ENCODE assay signal across 13 cellular contexts in the genomic region with DNA sequence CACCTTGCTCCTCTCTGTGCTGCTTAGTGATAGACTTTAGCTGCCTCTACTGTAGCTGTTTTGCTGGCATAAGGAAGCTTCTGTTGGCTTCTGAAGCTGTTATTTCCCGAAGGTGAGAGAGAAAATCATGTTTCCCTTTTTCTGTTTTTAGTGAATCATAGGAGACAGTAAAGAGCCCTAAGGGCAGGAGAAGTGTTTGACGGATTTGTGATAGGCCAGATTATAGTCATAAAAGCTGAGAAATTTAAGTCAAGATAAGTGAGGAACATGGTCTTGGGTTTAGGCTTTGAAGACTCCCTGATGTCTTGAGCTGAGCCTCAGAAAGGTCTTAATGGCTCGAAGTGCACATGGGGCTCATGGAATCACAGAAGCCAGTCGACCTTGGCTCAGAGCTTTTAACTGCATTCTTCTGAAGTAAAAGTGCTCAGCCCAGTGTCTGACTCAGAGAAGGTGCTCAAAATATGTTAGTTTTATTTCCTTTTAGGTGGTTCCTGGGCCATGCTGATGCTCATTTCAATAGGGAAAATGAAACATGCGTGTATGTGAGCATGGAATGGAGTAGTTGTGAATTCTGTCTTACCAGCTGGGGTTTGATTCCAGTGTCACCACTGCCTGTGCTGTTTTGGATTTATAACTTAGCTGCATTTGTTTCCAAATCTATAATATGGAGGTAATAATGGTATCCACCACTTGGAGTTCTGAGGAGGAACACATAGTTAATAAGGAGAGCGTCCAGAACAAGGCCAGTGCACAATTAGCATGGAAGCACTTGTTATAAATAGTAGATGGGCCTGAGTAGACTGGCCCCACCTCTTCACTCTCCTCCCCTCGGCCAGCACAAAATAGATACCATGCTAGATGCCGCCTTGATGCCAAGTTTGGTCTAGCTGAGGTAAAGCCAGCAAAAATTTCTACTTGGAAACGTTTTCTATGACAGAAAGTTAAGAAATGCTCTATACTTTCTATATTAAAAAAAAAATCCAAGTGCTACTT.
DNase-seq lines count a peak whose midpoint lies in the region; ATAC-seq, FAIRE-seq and TF ChIP-seq lines count a peak whose summit lies in the region.
"Had no signal": no experiment of that assay in that cellular context is flagged by ENCODE, and none has a peak within 500 bp of the region (broad histone marks: within the 10 kb centered on the region; RNA-seq: fewer than 3 reads in every experiment).

No MANE protein-coding gene starts in this region.

- H3K4me2 ChIP-seq in A549 (peak overlapping the region; percentile 21), astrocyte (ENCODE audit: low read length) (no peak overlapping the region)

- DNase-seq in A549 (ENCODE audit: low read depth in 1 of 2, low spot score in 1 of 2) (peak in 1 of 2 experiments; percentile 7), astrocyte (ENCODE audit: low read depth) (peak; percentile 26), left ventricle myocardium inferior (no peak), ovary (no peak), head of caudate nucleus (no peak), erythroblast (lab: John Stamatoyannopoulos, UW) (no peak)
- DNase-seq in stimulated activated effector memory CD8-positive, alpha-beta T cell treated with anti-CD3 and anti-CD28 coated beads, Interleukin-12 subunit alpha, Interleukin-12 subunit beta, amount 100 ng/mL, for 72 hours (ENCODE audit: low spot score in 2 of 2): no peak
- DNase-seq: activated CD8-positive, alpha-beta memory T cell treated with anti-CD3 and anti-CD28 coated beads, Interleukin-2, amount 50 U/mL, for 4 hours; NCI-H1694; NCI-H526; tibial artery had no signal

- H3K36me3 ChIP-seq in astrocyte (ENCODE audit: insufficient read depth, low read length) (no peaks in the 10 kb centered on the region), left ventricle myocardium inferior (no peaks in the 10 kb centered on the region), ovary (no peaks in the 10 kb centered on the region)
- H3K36me3 ChIP-seq: tibial artery had no signal

- H3K4me3 ChIP-seq in A549: no peak overlapping the region
- H3K4me3 ChIP-seq in astrocyte (ENCODE audit: insufficient read depth, low read depth, low read length): no peak overlapping the region
- no peak overlapping the region for H3K4me3 ChIP-seq in left ventricle myocardium inferior
- no peak overlapping the region for H3K4me3 ChIP-seq in ovary
- H3K4me3 ChIP-seq: tibial artery had no signal

- no peak; a peak in 2 of 6 replicates for ATAC-seq in A549
- ATAC-seq in stimulated activated effector memory CD8-positive, alpha-beta T cell treated with anti-CD3 and anti-CD28 coated beads, Interleukin-12 subunit alpha, Interleukin-12 subunit beta, amount 100 ng/mL, for 72 hours: no peak
- no peak for ATAC-seq in HG02623 (IDR thresholded peaks at IDR 0.05; ENCODE audit: unreplicated experiment)

- H3K4me3 Mint-ChIP-seq in astrocyte (ENCODE audit: unreplicated experiment): no peak overlapping the region
- no peak overlapping the region for H3K4me3 Mint-ChIP-seq in stimulated activated effector memory CD8-positive, alpha-beta T cell treated with anti-CD3 and anti-CD28 coated beads, Interleukin-12 subunit alpha, Interleukin-12 subunit beta, amount 100 ng/mL, for 72 hours
- H3K4me3 Mint-ChIP-seq: activated naive CD8-positive, alpha-beta T cell had no signal

- TF ChIP-seq RAD21 in A549 (conservative IDR thresholded peaks at IDR 0.05 in 1 of 2, IDR thresholded peaks at IDR 0.05 in 1 of 2): no peak

- no peaks in the 10 kb centered on the region for H3K27me3 Mint-ChIP-seq in astrocyte (ENCODE audit: low read depth, unreplicated experiment)
- H3K27me3 Mint-ChIP-seq: activated naive CD8-positive, alpha-beta T cell had no signal

- peak overlapping the region in 1 of 2 experiments; percentile 49; a peak in 2 of 6 replicates for H3K27ac ChIP-seq in A549
- no peak overlapping the region for H3K27ac ChIP-seq in astrocyte (ENCODE audit: low read depth, low read length)
- peak overlapping the region; percentile 84 for H3K27ac ChIP-seq in left ventricle myocardium inferior (replicated peaks)
- peak overlapping the region; percentile 5 to 84 for H3K27ac ChIP-seq in ovary

- TF ChIP-seq EP300 in A549 (IDR thresholded peaks at IDR 0.05): no peak
- TF ChIP-seq EP300 in ovary (IDR thresholded peaks at IDR 0.05): no peak

- H3K9ac ChIP-seq in astrocyte (ENCODE audit: low read length): no peak overlapping the region

- WGBS in A549 (ENCODE audit: missing lambda C conversion rate): 42% methylated on average over 9 of the region's 9 CpGs
- WGBS in ovary, 3 donors: 58 to 61% (median 58%) methylated on average over 9 of the region's 9 CpGs

- H3K36me3 Mint-ChIP-seq in astrocyte (ENCODE audit: low read depth, unreplicated experiment): no peaks in the 10 kb centered on the region
- peaks cover 6% of the 10 kb centered on the region for H3K36me3 Mint-ChIP-seq in stimulated activated effector memory CD8-positive, alpha-beta T cell treated with anti-CD3 and anti-CD28 coated beads, Interleukin-12 subunit alpha, Interleukin-12 subunit beta, amount 100 ng/mL, for 72 hours
- H3K36me3 Mint-ChIP-seq: activated naive CD8-positive, alpha-beta T cell had no signal

- H3K27me3 ChIP-seq in astrocyte (ENCODE audit: insufficient read depth, low read length): no peaks in the 10 kb centered on the region
- H3K27me3 ChIP-seq in left ventricle myocardium inferior (ENCODE audit: low read depth): no peaks in the 10 kb centered on the region
- H3K27me3 ChIP-seq in ovary: no peaks in the 10 kb centered on the region
- H3K27me3 ChIP-seq: tibial artery had no signal

- CTCF ChIA-PET in A549 (lab: Yijun Ruan, JAX): interaction anchor here (1.0 to 1.5 kb wide), 3 partner anchors 9 to 108 kb away, joined by 3 to 4 read pairs (median 3); no protein-coding TSS in a partner anchor

- H3K4me1 ChIP-seq in A549 (peaks cover 35% of the 10 kb centered on the region), astrocyte (ENCODE audit: insufficient read depth, low read length) (no peaks in the 10 kb centered on the region), left ventricle myocardium inferior (peaks cover 98% of the 10 kb centered on the region), ovary (ENCODE audit: insufficient read depth) (peaks cover 37% of the 10 kb centered on the region)

- TF ChIP-seq CTCF in A549 (IDR thresholded peaks at IDR 0.05): no peak
- no peak for TF ChIP-seq CTCF in astrocyte (IDR thresholded peaks at IDR 0.05; ENCODE audit: insufficient read depth, low read depth, low read length)
- TF ChIP-seq CTCF in left ventricle myocardium inferior (IDR thresholded peaks at IDR 0.05; ENCODE audit: borderline replicate concordance): no peak
- TF ChIP-seq CTCF in ovary (IDR thresholded peaks at IDR 0.05): no peak

- H3K9me3 ChIP-seq in A549 (no peaks in the 10 kb centered on the region), astrocyte (ENCODE audit: insufficient read depth, low read depth, low read length) (no peaks in the 10 kb centered on the region), left ventricle myocardium inferior (replicated peaks) (no peaks in the 10 kb centered on the region), ovary (no peaks in the 10 kb centered on the region)
- H3K9me3 ChIP-seq: tibial artery had no signal

- POLR2A ChIA-PET in A549 (lab: Yijun Ruan, JAX): no interaction called here

- no peak overlapping the region for H3K27ac Mint-ChIP-seq in astrocyte (ENCODE audit: unreplicated experiment)
- no peak overlapping the region for H3K27ac Mint-ChIP-seq in stimulated activated effector memory CD8-positive, alpha-beta T cell treated with anti-CD3 and anti-CD28 coated beads, Interleukin-12 subunit alpha, Interleukin-12 subunit beta, amount 100 ng/mL, for 72 hours
- H3K27ac Mint-ChIP-seq: activated naive CD8-positive, alpha-beta T cell had no signal

- no peak overlapping the region for H2AFZ ChIP-seq in astrocyte (ENCODE audit: low read depth, low read length)

- H3K9me3 Mint-ChIP-seq in astrocyte (ENCODE audit: unreplicated experiment): peaks cover 3% of the 10 kb centered on the region
- H3K9me3 Mint-ChIP-seq in stimulated activated effector memory CD8-positive, alpha-beta T cell treated with anti-CD3 and anti-CD28 coated beads, Interleukin-12 subunit alpha, Interleukin-12 subunit beta, amount 100 ng/mL, for 72 hours: no peaks in the 10 kb centered on the region

- FAIRE-seq in A549 (lab: Jason Lieb, UNC) (no peak), astrocyte (lab: Jason Lieb, UNC) (no peak)

- no peaks in the 10 kb centered on the region for H3K79me2 ChIP-seq in astrocyte (ENCODE audit: insufficient read depth, low read length)

- H4K20me1 ChIP-seq in astrocyte (ENCODE audit: insufficient read depth, low read length): no peaks in the 10 kb centered on the region

- intact Hi-C loops in left ventricle myocardium inferior (cut with micrococcal nuclease): no loop called here
- intact Hi-C loops in ovary (cut with DNase I): loop anchor here in 1 of 4 donors (10.0 kb wide), 1 partner anchor 139 kb away; no protein-coding TSS in a partner anchor
- intact Hi-C loops in head of caudate nucleus (cut with DNase I): no loop called here

- TF ChIP-seq POLR2A in A549 (IDR thresholded peaks at IDR 0.05; ENCODE audit: low read length) (no peak), ovary (IDR thresholded peaks at IDR 0.05) (no peak), erythroblast (IDR thresholded peaks at IDR 0.05; ENCODE audit: low read length) (no peak)

- H3K4me1 Mint-ChIP-seq in astrocyte (ENCODE audit: low read depth, unreplicated experiment): peaks cover 24% of the 10 kb centered on the region
- H3K4me1 Mint-ChIP-seq in stimulated activated effector memory CD8-positive, alpha-beta T cell treated with anti-CD3 and anti-CD28 coated beads, Interleukin-12 subunit alpha, Interleukin-12 subunit beta, amount 100 ng/mL, for 72 hours: peaks cover 11% of the 10 kb centered on the region

TF ChIP-seq in A549, 52 proteins besides CTCF, POLR2A, EP300 and RAD21 (continues in another document):
- TF ChIP-seq CBX8 (IDR thresholded peaks at IDR 0.05) (no peak), NR3C1 (IDR thresholded peaks at IDR 0.05) (no peak), SMC3 (IDR thresholded peaks at IDR 0.05) (no peak), HOXB13 (CRISPR knock-in tag; IDR thresholded peaks at IDR 0.05; ENCODE audit: low read depth) (no peak), NPAS2 (CRISPR knock-in tag; IDR thresholded peaks at IDR 0.05; ENCODE audit: borderline replicate concordance) (no peak), TFCP2L1 (CRISPR knock-in tag; IDR thresholded peaks at IDR 0.05) (no peak), NFE2L2 (conservative IDR thresholded peaks at IDR 0.05; ENCODE audit: low read length) (no peak), KDM5A (IDR thresholded peaks at IDR 0.05) (no peak), PHF8 (IDR thresholded peaks at IDR 0.05; ENCODE audit: borderline replicate concordance, low read depth) (no peak), JUNB (IDR thresholded peaks at IDR 0.05) (no peak), FOXS1 (CRISPR knock-in tag; IDR thresholded peaks at IDR 0.05) (no peak), HOXB5 (CRISPR knock-in tag; IDR thresholded peaks at IDR 0.05) (no peak), JUN (IDR thresholded peaks at IDR 0.05) (no peak), FOSL2 (IDR thresholded peaks at IDR 0.05) (no peak), FOSL2 (CRISPR knock-in tag; IDR thresholded peaks at IDR 0.05) (no peak), ZFP36 (IDR thresholded peaks at IDR 0.05; ENCODE audit: borderline replicate concordance, partially characterized antibody) (no peak)
